Comparison of ENCODE assay signal across 1 cellular context in the genomic region with DNA sequence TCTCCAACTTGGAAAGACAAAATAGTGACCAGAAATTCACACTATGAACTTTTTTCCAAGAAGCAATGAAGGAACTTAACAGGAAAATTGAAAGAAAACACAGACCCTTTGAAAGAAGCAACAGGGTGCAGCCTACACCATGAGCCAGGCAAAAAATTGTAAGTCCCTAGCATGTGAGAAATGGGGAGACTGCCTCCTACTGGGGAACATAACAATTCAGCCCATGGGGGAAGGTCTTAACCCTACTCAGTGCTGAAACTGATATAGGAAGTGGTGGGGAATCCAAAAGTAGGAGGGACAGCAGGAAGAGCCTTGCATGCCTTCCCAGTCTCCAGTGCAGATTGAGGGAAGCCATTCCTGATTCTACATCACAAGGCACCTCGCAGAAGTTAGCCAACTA.
TF ChIP-seq lines count a peak whose summit lies in the region.

No MANE protein-coding gene starts in this region.

TF ChIP-seq in H1, 55 proteins besides CTCF, POLR2A, EP300 and RAD21:
- TF ChIP-seq CTBP2 (IDR thresholded peaks at IDR 0.05; ENCODE audit: borderline replicate concordance, insufficient read depth, insufficient read length, low read length) (no peak), POU5F1 (IDR thresholded peaks at IDR 0.05; ENCODE audit: low read depth, low read length) (no peak), KDM5A (IDR thresholded peaks at IDR 0.05; ENCODE audit: low read length) (no peak), EZH2 (IDR thresholded peaks at IDR 0.05; ENCODE audit: low read depth, low read length, severe bottlenecking) (no peak)
